Comparison of ENCODE assay signal across 17 cellular contexts in the genomic region with DNA sequence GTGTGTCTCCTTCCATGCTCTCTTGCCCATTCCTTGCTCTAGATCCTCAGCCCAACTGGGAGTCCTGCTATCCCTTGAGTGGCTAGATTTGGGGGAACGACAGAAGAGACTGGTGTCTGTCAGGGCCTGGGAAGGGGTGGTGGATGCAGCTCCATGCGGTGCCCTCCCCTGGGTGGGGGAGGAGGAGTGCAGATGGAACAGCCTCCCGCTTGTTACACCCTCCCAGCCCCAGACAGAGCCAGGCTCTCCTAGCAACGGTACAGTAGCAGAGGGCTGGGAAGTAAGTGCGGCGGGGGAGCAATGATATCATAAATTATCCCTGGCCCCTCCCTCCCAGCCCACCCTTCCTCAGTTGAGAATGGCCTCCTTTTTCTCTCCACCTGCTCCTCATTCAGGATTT. TPM values are rescaled to one million over a fixed set of nuclear protein-coding genes. Genes with fewer than 3 reads are reported as not detected.
"Had no signal": no experiment of that assay in that cellular context is flagged by ENCODE, and none has a peak within 500 bp of the region (broad histone marks: within the 10 kb centered on the region; RNA-seq: fewer than 3 reads in every experiment).

No MANE protein-coding gene starts in this region.

- H3K4me1 ChIP-seq: breast epithelium, heart right ventricle, sigmoid colon had no signal

- DNase-seq: activated CD4-positive, alpha-beta T cell treated with anti-CD3 and anti-CD28 coated beads, Interleukin-2, amount 50 U/mL, for 4 hours; activated effector memory CD4-positive, alpha-beta T cell treated with Interleukin-2 at 50 U/mL for 16 hours; activated T-cell treated with anti-CD3 and anti-CD28 coated beads, Interleukin-2, amount 50 U/mL, for 1 hour; foreskin melanocyte; heart right ventricle; natural killer cell; sigmoid colon; stimulated activated CD4-positive, alpha-beta T cell treated with anti-CD3 and anti-CD28 coated beads, Interleukin-2, amount 100 ng/mL, for 24 hours; stimulated activated naive B cell treated with anti-CD40 and anti-IgM and Interleukin-4, amounts not matched to agents 10 μg/mL and 1 μg/mL and 100 μg/mL, for 72 hours; trophoblast cell had no signal

- ATAC-seq: activated CD4-positive, CD25-positive, alpha-beta regulatory T cell treated with anti-CD3 and anti-CD28 coated beads, Interleukin-2, amount 50 U/mL, for 24 hours; heart right ventricle; left lobe of liver; natural killer cell; stimulated activated naive B cell treated with anti-CD40 and anti-IgM and Interleukin-4, amounts not matched to agents 10 μg/mL and 1 μg/mL and 100 μg/mL, for 72 hours had no signal

- H3K4me3 ChIP-seq: breast epithelium, heart right ventricle, sigmoid colon had no signal

- H3K36me3 ChIP-seq: breast epithelium, heart right ventricle, sigmoid colon had no signal

- H3K27ac ChIP-seq: breast epithelium, heart right ventricle, sigmoid colon had no signal

- H3K9me3 ChIP-seq: breast epithelium, heart right ventricle, sigmoid colon had no signal

RNA-seq across cellular contexts. Expression of gene RHBG, which starts 37.2 kb away (rescaled TPM):
- total RNA-seq: breast epithelium, endothelial cell of umbilical vein, heart right ventricle, natural killer cell, omental fat pad, pulmonary artery endothelial cell, sigmoid colon, subcutaneous adipose tissue had no signal
- polyA plus RNA-seq: endothelial cell of umbilical vein, heart right ventricle, sigmoid colon had no signal
